ENCODE assay signal across 8 cellular contexts in genomic region chr4:147591048-147591577, GRCh38.
"Had no signal": no experiment of that assay in that cellular context is flagged by ENCODE, and none has a peak within 500 bp of the region (broad histone marks: within the 10 kb centered on the region; RNA-seq: fewer than 3 reads in every experiment).

No MANE protein-coding gene starts in this region.

- DNase-seq: esophagus squamous epithelium, foreskin keratinocyte, right cardiac atrium, spleen had no signal

- H3K36me3 ChIP-seq: esophagus squamous epithelium, prostate gland, spleen, thoracic aorta had no signal

- H3K4me3 ChIP-seq: coronary artery, esophagus squamous epithelium, prostate gland, spleen, thoracic aorta had no signal

- H3K9me3 ChIP-seq: esophagus squamous epithelium, prostate gland, spleen, thoracic aorta had no signal

- ATAC-seq: activated CD4-positive, CD25-positive, alpha-beta regulatory T cell treated with anti-CD3 and anti-CD28 coated beads, Interleukin-2, amount 50 U/mL, for 24 hours had no signal

- H3K27me3 ChIP-seq: esophagus squamous epithelium, foreskin keratinocyte, spleen had no signal

- H3K27ac ChIP-seq: coronary artery, esophagus squamous epithelium, foreskin keratinocyte, prostate gland, spleen, thoracic aorta had no signal

- H3K4me1 ChIP-seq: foreskin keratinocyte, prostate gland had no signal
